In genomic region chr1:229410692-229411433, GRCh38 we compare ENCODE assay signal across 8 cellular contexts. TPM values are rescaled to one million over a fixed set of nuclear protein-coding genes. Genes with fewer than 3 reads are reported as not detected.
DNase-seq lines count a peak whose midpoint lies in the region; ATAC-seq and TF ChIP-seq lines count a peak whose summit lies in the region.

No MANE protein-coding gene starts in this region.

- DNase-seq in 8988T (peak; percentile 53), GOT3 (lab: John Stamatoyannopoulos, UW) (peak; percentile 73), NCI-H446 (lab: John Stamatoyannopoulos, UW) (peak; percentile 81 to 91), iPS-NIHi11 (ENCODE audit: low spot score) (peak; percentile 58), stomach (peak; percentile 71), GM13977 (ENCODE audit: low spot score) (no peak)

- peaks cover 28 to 54% (median 40%) of the 10 kb centered on the region in 4 donors for H3K4me1 ChIP-seq in stomach

- in situ Hi-C loops in GM13977 (cut with MboI; ENCODE audit: low pct_unique_long_range_greater_than_20kb, low sequenced_read_pairs, unreplicated experiment): no loop called here

- no peak for TF ChIP-seq EP300 in stomach (IDR thresholded peaks at IDR 0.05)

- no peaks in the 10 kb centered on the region for H3K9me3 ChIP-seq in stomach

- H3K36me3 ChIP-seq in stomach: no peaks in the 10 kb centered on the region

- H3K27me3 ChIP-seq in stomach: peaks cover 0 to 76% (median 33%) of the 10 kb centered on the region in 3 donors

- WGBS in stomach, 5 donors: 10 to 17% (median 15%) methylated on average over 14 of the region's 14 CpGs

- TF ChIP-seq POLR2A in stomach (IDR thresholded peaks at IDR 0.05): no peak

- intact Hi-C loops in stomach (cut with DNase I; ENCODE audit: low total_unique reads): no loop called here

- ATAC-seq in HG02970 (IDR thresholded peaks at IDR 0.05; ENCODE audit: low FRiP score, unreplicated experiment): no peak

- TF ChIP-seq CTCF in stomach (IDR thresholded peaks at IDR 0.05) (peak in 1 of 7 experiments; percentile 14), GM13977 (IDR thresholded peaks at IDR 0.05; ENCODE audit: extremely low read depth, insufficient read depth, missing control alignments) (no peak)

- H3K27ac ChIP-seq in angular gyrus (ENCODE audit: low read depth, low read length): peak overlapping the region; percentile 95
- peak overlapping the region in 4 of 5 donors; percentile 30 to 67 (median 60) for H3K27ac ChIP-seq in stomach

- H3K4me3 ChIP-seq in stomach: peak overlapping the region in 1 of 4 donors; percentile 9

RNA-seq across cellular contexts. Expression of gene ACTA1, which starts 23.0 kb away (rescaled TPM):
- under 1 TPM in 2 of 5 donors, not detected in 3; 0.37 to 0.58 TPM for total RNA-seq in stomach
- 10 to 100 TPM in 1 of 3 donors, 1 to 10 TPM in 2; 2.4 to 43.8 (median 2.7) TPM for polyA plus RNA-seq in stomach
